In genomic region chr3:150183619-150184425, GRCh38 we compare ENCODE assay signal across 1 cellular context.
TF ChIP-seq lines count a peak whose summit lies in the region.

No MANE protein-coding gene starts in this region.

TF ChIP-seq in HepG2, 621 proteins besides CTCF, POLR2A, EP300 and RAD21 (continued from another document and continues in another):
- TF ChIP-seq ZFP36 (IDR thresholded peaks at IDR 0.05; ENCODE audit: borderline replicate concordance, low read depth, low read length, partially characterized antibody) (no peak), ZBTB1 (CRISPR knock-in tag; IDR thresholded peaks at IDR 0.05; ENCODE audit: borderline replicate concordance) (no peak), ZNF207 (IDR thresholded peaks at IDR 0.05; ENCODE audit: borderline replicate concordance) (no peak), GABPA (IDR thresholded peaks at IDR 0.05; ENCODE audit: low read depth, low read length) (no peak), GABPA (CRISPR knock-in tag; IDR thresholded peaks at IDR 0.05; ENCODE audit: low read depth) (no peak), POGK (CRISPR knock-in tag; conservative IDR thresholded peaks at IDR 0.05) (peak; percentile 56), HOXA7 (CRISPR knock-in tag; IDR thresholded peaks at IDR 0.05) (no peak), MYNN (CRISPR knock-in tag; IDR thresholded peaks at IDR 0.05; ENCODE audit: low read depth) (no peak), ZNF687 (CRISPR knock-in tag; IDR thresholded peaks at IDR 0.05) (peak; percentile 48), ZNF280B (CRISPR knock-in tag; IDR thresholded peaks at IDR 0.05; ENCODE audit: borderline replicate concordance) (no peak), ZNF672 (CRISPR knock-in tag; IDR thresholded peaks at IDR 0.05) (no peak), MXI1 (IDR thresholded peaks at IDR 0.05; ENCODE audit: borderline replicate concordance, low read depth, low read length) (no peak), PRMT3 (CRISPR knock-in tag; IDR thresholded peaks at IDR 0.05; ENCODE audit: borderline replicate concordance, low read depth) (no peak), THAP7 (CRISPR knock-in tag; IDR thresholded peaks at IDR 0.05) (no peak), ZNF891 (CRISPR knock-in tag; IDR thresholded peaks at IDR 0.05) (no peak), ATF7 (IDR thresholded peaks at IDR 0.05) (peak; percentile 56), ATF7 (CRISPR knock-in tag; IDR thresholded peaks at IDR 0.05) (no peak), ZNF275 (CRISPR knock-in tag; IDR thresholded peaks at IDR 0.05; ENCODE audit: borderline replicate concordance) (no peak), PLRG1 (conservative IDR thresholded peaks at IDR 0.05) (no peak), ZNF383 (CRISPR knock-in tag; IDR thresholded peaks at IDR 0.05; ENCODE audit: borderline replicate concordance) (no peak), SATB2 (CRISPR knock-in tag; IDR thresholded peaks at IDR 0.05) (no peak), RFX5 (IDR thresholded peaks at IDR 0.05; ENCODE audit: low read depth, low read length) (no peak), REST (IDR thresholded peaks at IDR 0.05; ENCODE audit: borderline replicate concordance in 1 of 2, low read depth in 1 of 2, low read length in 2 of 2) (no peak), CSRNP2 (CRISPR knock-in tag; conservative IDR thresholded peaks at IDR 0.05; ENCODE audit: low read depth) (no peak), CENPX (CRISPR knock-in tag; IDR thresholded peaks at IDR 0.05) (no peak), ZNF691 (CRISPR knock-in tag; IDR thresholded peaks at IDR 0.05; ENCODE audit: borderline replicate concordance, low read depth) (no peak), FOXP1 (IDR thresholded peaks at IDR 0.05) (no peak), FOXP1 (CRISPR knock-in tag; IDR thresholded peaks at IDR 0.05) (no peak), ZNF552 (CRISPR knock-in tag; IDR thresholded peaks at IDR 0.05; ENCODE audit: borderline replicate concordance) (no peak), NFE2L2 (IDR thresholded peaks at IDR 0.05; ENCODE audit: low read length) (no peak), RORA (CRISPR knock-in tag; IDR thresholded peaks at IDR 0.05) (no peak), FOXK2 (IDR thresholded peaks at IDR 0.05) (no peak), SRF (IDR thresholded peaks at IDR 0.05; ENCODE audit: low read depth, low read length) (no peak), SPEN (CRISPR knock-in tag; IDR thresholded peaks at IDR 0.05; ENCODE audit: low read depth) (no peak), PHB2 (IDR thresholded peaks at IDR 0.05; ENCODE audit: partially characterized antibody) (no peak), ZFP37 (CRISPR knock-in tag; IDR thresholded peaks at IDR 0.05; ENCODE audit: borderline replicate concordance) (no peak), TP53 (CRISPR knock-in tag; conservative IDR thresholded peaks at IDR 0.05) (no peak), MYC (CRISPR knock-in tag; IDR thresholded peaks at IDR 0.05; ENCODE audit: borderline replicate concordance) (no peak; the same call in 1 of the 2 replicates), ARID3A (IDR thresholded peaks at IDR 0.05; ENCODE audit: low read depth, low read length) (no peak), EEA1 (CRISPR knock-in tag; IDR thresholded peaks at IDR 0.05; ENCODE audit: borderline replicate concordance) (no peak), ZBTB38 (CRISPR knock-in tag; IDR thresholded peaks at IDR 0.05) (no peak), CCDC6 (CRISPR knock-in tag; IDR thresholded peaks at IDR 0.05) (no peak), TMF1 (CRISPR knock-in tag; IDR thresholded peaks at IDR 0.05; ENCODE audit: low read depth) (no peak), HINFP (CRISPR knock-in tag; IDR thresholded peaks at IDR 0.05; ENCODE audit: low read depth) (no peak)
